ENCODE assay signal across 19 cellular contexts in the genomic region with DNA sequence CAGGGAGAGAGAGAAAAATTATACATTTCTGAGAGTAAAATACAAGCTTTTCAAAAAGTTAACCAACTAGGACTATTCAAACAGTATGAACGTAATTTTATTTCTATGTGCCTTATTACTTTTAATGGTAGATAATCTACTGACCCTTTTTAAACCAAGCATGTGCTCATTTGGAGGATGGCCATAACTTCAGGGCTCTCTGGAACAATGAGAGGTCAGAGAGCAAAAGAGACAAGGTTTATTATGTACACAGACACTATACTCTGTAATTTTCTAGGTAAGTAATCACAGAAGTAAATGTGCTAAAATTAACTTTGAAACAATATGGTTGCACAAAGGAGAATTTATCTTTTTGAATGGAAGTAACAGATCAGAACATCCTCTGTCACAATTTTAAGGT. TPM values are rescaled to one million over a fixed set of nuclear protein-coding genes. Genes with fewer than 3 reads are reported as not detected.
DNase-seq lines count a peak whose midpoint lies in the region; ATAC-seq and TF ChIP-seq lines count a peak whose summit lies in the region.
"Had no signal": no experiment of that assay in that cellular context is flagged by ENCODE, and none has a peak within 500 bp of the region (broad histone marks: within the 10 kb centered on the region; RNA-seq: fewer than 3 reads in every experiment).

No MANE protein-coding gene starts in this region.

- intact Hi-C loops in ovary (cut with DNase I): no loop called here

- H3K27ac ChIP-seq in AG04450 (ENCODE audit: low read depth, low read length) (no peak overlapping the region), ovary (no peak overlapping the region)
- H3K27ac ChIP-seq: HL-60 had no signal

- H3K4me3 ChIP-seq in AG04450 (ENCODE audit: low read depth, low read length) (peak overlapping the region; percentile 60), fibroblast of mammary gland (ENCODE audit: control insufficient read depth, low read depth, low read length) (peak overlapping the region; percentile 47), ovary (peak overlapping the region; percentile 22)

- TF ChIP-seq POLR2A in ovary (IDR thresholded peaks at IDR 0.05): no peak
- no peak for TF ChIP-seq POLR2A in erythroblast (IDR thresholded peaks at IDR 0.05; ENCODE audit: low read length)

- TF ChIP-seq CTCF in AG04450 (IDR thresholded peaks at IDR 0.05; ENCODE audit: low read depth, low read length) (no peak), fibroblast of mammary gland (conservative IDR thresholded peaks at IDR 0.05; ENCODE audit: control insufficient read depth, insufficient read depth, low read depth, low read length) (no peak), ovary (IDR thresholded peaks at IDR 0.05) (no peak)

- no peaks in the 10 kb centered on the region for H3K9me3 ChIP-seq in AG04450 (ENCODE audit: control insufficient read depth, insufficient read depth, low read length)
- H3K9me3 ChIP-seq in ovary: no peaks in the 10 kb centered on the region

- peaks cover 1% of the 10 kb centered on the region for H3K4me1 ChIP-seq in ovary (ENCODE audit: insufficient read depth)

- no peaks in the 10 kb centered on the region for H3K36me3 ChIP-seq in ovary

- POLR2A ChIA-PET in AG04450 (lab: Yijun Ruan, JAX): no interaction called here

- H3K27me3 ChIP-seq in AG04450 (ENCODE audit: control insufficient read depth, insufficient read depth, low read length) (no peaks in the 10 kb centered on the region), ovary (no peaks in the 10 kb centered on the region)

- no peak for TF ChIP-seq EP300 in ovary (IDR thresholded peaks at IDR 0.05)

- DNase-seq in AG04450 (ENCODE audit: low read depth, low spot score) (no peak), NCI-H748 (lab: John Stamatoyannopoulos, UW; ENCODE audit: unreplicated experiment) (peak; percentile 67), fibroblast of mammary gland (ENCODE audit: low read depth) (peak; percentile 18), ovary (no peak), dedifferentiated amniotic fluid mesenchymal stem cell (ENCODE audit: extremely low spot score) (no peak), erythroblast (lab: John Stamatoyannopoulos, UW) (no peak)
- no peak for DNase-seq in activated CD8-positive, alpha-beta memory T cell treated with anti-CD3 and anti-CD28 coated beads, Interleukin-2, amount 50 U/mL, for 48 hours
- DNase-seq: activated CD4-positive, alpha-beta T cell treated with anti-CD3 and anti-CD28 coated beads, Interleukin-2, amount 10 ng/mL, durations not matched to agents 24 days and 14 days; activated naive CD4-positive, alpha-beta T cell treated with anti-CD3 and anti-CD28 coated beads, Interleukin-2, amount 10 ng/mL, durations not matched to agents 7 days and 5 days; activated T-cell treated with anti-CD3 and anti-CD28 coated beads for 4 hours; immature natural killer cell; NCI-H345; nucleus accumbens; small intestine; stimulated activated naive B cell treated with anti-CD40 and anti-IgM and Interleukin-4, amounts not matched to agents 10 μg/mL and 1 μg/mL and 100 μg/mL, for 72 hours had no signal

- no peak for ATAC-seq in HG03565 (IDR thresholded peaks at IDR 0.05; ENCODE audit: unreplicated experiment)
- ATAC-seq: stimulated activated naive B cell treated with anti-CD40 and anti-IgM and Interleukin-4, amounts not matched to agents 10 μg/mL and 1 μg/mL and 100 μg/mL, for 72 hours had no signal

- CTCF ChIA-PET in AG04450 (lab: Charles Lee): no interaction called here

- 35 to 43% (median 36%) methylated on average over 1 of the region's 1 CpG for WGBS in ovary, 3 donors

RNA-seq across cellular contexts. Expression of gene POSTN, which starts 1.1 kb away (rescaled TPM):
- polyA plus RNA-seq in AG04450 (2011; rRNA removed) (241 and 359 TPM in 2 replicates), ovary (100 to 1,000 TPM in 1 of 2 donors, 1 to 10 TPM in 1; 6.1 to 120 TPM)
- 105 and 159 TPM in 2 replicates for polyA minus RNA-seq in AG04450 (2011; rRNA and poly(A)+ RNA removed)
- total RNA-seq in ovary: 10 to 100 TPM in 3 of 7 donors, 1 to 10 TPM in 3, under 1 TPM in 1; 0.48 to 38.3 (median 6.1) TPM
- total RNA-seq: activated CD4-positive, alpha-beta T cell treated with anti-CD3 and anti-CD28 coated beads, Interleukin-2, amount 10 ng/mL, durations not matched to agents 24 days and 14 days; OCI-LY7; SK-MEL-5 had no signal
- polyA plus RNA-seq: immature natural killer cell had no signal

Comparison
In these comparisons a context has a peak if more than half of its experiments do, and no peak if none do; other contexts are left out.
1. DNase-seq: peak in NCI-H748 (single experiment) and fibroblast of mammary gland (single experiment); none in AG04450 (single experiment), ovary (0 of 5), activated CD8-positive, alpha-beta memory T cell treated with anti-CD3 and anti-CD28 coated beads, Interleukin-2, amount 50 U/mL, for 48 hours (single experiment), dedifferentiated amniotic fluid mesenchymal stem cell (single experiment) and erythroblast (0 of 2).
2. Peak in every context shown above with its lines, with median percentiles within 50 percentile points of each other: H3K4me3 ChIP-seq.